In the genomic region with DNA sequence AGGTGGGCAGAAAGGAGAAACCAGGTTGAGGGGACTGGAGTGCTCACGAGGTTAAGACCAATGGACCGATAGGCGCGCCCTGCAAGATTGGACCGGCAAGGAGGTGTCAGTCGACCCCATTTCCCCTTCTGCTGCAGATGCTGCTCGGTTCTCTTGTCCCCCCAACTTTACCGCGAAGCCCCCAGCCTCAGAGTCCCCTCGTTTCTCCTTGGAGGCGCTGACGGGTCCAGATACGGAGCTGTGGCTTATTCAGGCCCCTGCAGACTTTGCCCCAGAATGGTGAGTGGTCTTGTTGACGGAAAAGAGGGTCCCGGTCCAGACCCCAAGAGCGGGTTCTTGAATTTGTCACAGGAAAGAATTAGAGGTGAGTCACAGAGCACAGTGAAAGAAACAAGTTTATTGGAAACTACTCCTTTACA, we compare ENCODE assay signal across 8 cellular contexts. TPM values are rescaled to one million over a fixed set of nuclear protein-coding genes. Genes with fewer than 3 reads are reported as not detected.
A peak's percentile ranks its signal among the peaks of the same experiment; 100 is the strongest.
DNase-seq lines count a peak whose midpoint lies in the region; ATAC-seq and TF ChIP-seq lines count a peak whose summit lies in the region.

No MANE protein-coding gene starts in this region.

- no peak for DNase-seq in T-helper 1 cell
- DNase-seq in WTC11 (ENCODE audit: low spot score): no peak
- DNase-seq in iPS DF 6.9 (ENCODE audit: low read depth, low spot score): no peak
- no peak for DNase-seq in activated CD4-positive, CD25-positive, alpha-beta regulatory T cell treated with anti-CD3 and anti-CD28 coated beads, Interleukin-2, amount 50 U/mL, for 72 hours

- peaks cover 6% of the 10 kb centered on the region for H3K36me3 ChIP-seq in iPS DF 6.9 (ENCODE audit: control insufficient read depth, insufficient read depth, low read length)

- H3K4me3 Mint-ChIP-seq in T-helper 1 cell treated with Interleukin-12 subunit alpha and Interleukin-12 subunit beta and Interleukin-4 antibody, amounts not matched to agents 30 μg/mL and 1 μg/mL, for 36 hours: peak overlapping the region; percentile 90
- H3K4me3 Mint-ChIP-seq in WTC11: peak overlapping the region; percentile 96
- H3K4me3 Mint-ChIP-seq in stimulated activated memory B cell treated with anti-CD40 and anti-IgM and Interleukin-4, amounts not matched to agents 10 μg/mL and 1 μg/mL and 100 μg/mL, for 72 hours: peak overlapping the region; percentile 88

- peaks cover 24% of the 10 kb centered on the region for H3K4me1 Mint-ChIP-seq in T-helper 1 cell treated with Interleukin-12 subunit alpha and Interleukin-12 subunit beta and Interleukin-4 antibody, amounts not matched to agents 30 μg/mL and 1 μg/mL, for 36 hours (ENCODE audit: low read depth)
- H3K4me1 Mint-ChIP-seq in WTC11: peaks cover 23% of the 10 kb centered on the region
- H3K4me1 Mint-ChIP-seq in stimulated activated memory B cell treated with anti-CD40 and anti-IgM and Interleukin-4, amounts not matched to agents 10 μg/mL and 1 μg/mL and 100 μg/mL, for 72 hours: peaks cover 58% of the 10 kb centered on the region

- no peaks in the 10 kb centered on the region for H3K27me3 ChIP-seq in iPS DF 6.9 (ENCODE audit: control insufficient read depth, insufficient read depth, low read length)

- no peak for TF ChIP-seq CTCF in WTC11 (IDR thresholded peaks at IDR 0.05)

- POLR2A ChIA-PET in WTC11 (lab: Charles Lee): no interaction called here

- peaks cover 23% of the 10 kb centered on the region for H3K27me3 Mint-ChIP-seq in T-helper 1 cell treated with Interleukin-12 subunit alpha and Interleukin-12 subunit beta and Interleukin-4 antibody, amounts not matched to agents 30 μg/mL and 1 μg/mL, for 36 hours (ENCODE audit: low read depth)
- H3K27me3 Mint-ChIP-seq in WTC11 (ENCODE audit: low read depth): peaks cover 7% of the 10 kb centered on the region; the same call in 1 of the 2 replicates
- H3K27me3 Mint-ChIP-seq in stimulated activated memory B cell treated with anti-CD40 and anti-IgM and Interleukin-4, amounts not matched to agents 10 μg/mL and 1 μg/mL and 100 μg/mL, for 72 hours: peaks cover 30% of the 10 kb centered on the region

- H3K27ac ChIP-seq in iPS DF 6.9 (ENCODE audit: low read length): no peak overlapping the region

- peak overlapping the region; percentile 96 for H3K27ac Mint-ChIP-seq in T-helper 1 cell treated with Interleukin-12 subunit alpha and Interleukin-12 subunit beta and Interleukin-4 antibody, amounts not matched to agents 30 μg/mL and 1 μg/mL, for 36 hours
- H3K27ac Mint-ChIP-seq in WTC11: 0 out of 2 replicates have a peak overlapping the region, but pooled peaks have one; percentile 99
- H3K27ac Mint-ChIP-seq in stimulated activated memory B cell treated with anti-CD40 and anti-IgM and Interleukin-4, amounts not matched to agents 10 μg/mL and 1 μg/mL and 100 μg/mL, for 72 hours: peak overlapping the region; percentile 88

- ATAC-seq in WTC11: no peak
- ATAC-seq in stimulated activated memory B cell treated with anti-CD40 and anti-IgM and Interleukin-4, amounts not matched to agents 10 μg/mL and 1 μg/mL and 100 μg/mL, for 72 hours: peak; percentile 2
- no peak for ATAC-seq in GM21515 (IDR thresholded peaks at IDR 0.05; ENCODE audit: unreplicated experiment)
- ATAC-seq in GM18861 (IDR thresholded peaks at IDR 0.05; ENCODE audit: unreplicated experiment): no peak

- WGBS in iPS DF 6.9 (ENCODE audit: insufficient coverage, insufficient read length): no CpG with 5 or more reads among the region's 16 CpGs

- CTCF ChIA-PET in WTC11 (lab: Charles Lee): interaction anchor here (0.6 to 1.6 kb wide), 4 partner anchors 21 to 85 kb away, joined by 3 to 5 read pairs (median 4); no protein-coding TSS in a partner anchor

- H3K36me3 Mint-ChIP-seq in T-helper 1 cell treated with Interleukin-12 subunit alpha and Interleukin-12 subunit beta and Interleukin-4 antibody, amounts not matched to agents 30 μg/mL and 1 μg/mL, for 36 hours (ENCODE audit: low read depth): peaks cover 8% of the 10 kb centered on the region
- peaks cover 20% of the 10 kb centered on the region for H3K36me3 Mint-ChIP-seq in WTC11
- H3K36me3 Mint-ChIP-seq in stimulated activated memory B cell treated with anti-CD40 and anti-IgM and Interleukin-4, amounts not matched to agents 10 μg/mL and 1 μg/mL and 100 μg/mL, for 72 hours: peaks cover 13% of the 10 kb centered on the region

- no peaks in the 10 kb centered on the region for H3K9me3 Mint-ChIP-seq in T-helper 1 cell treated with Interleukin-12 subunit alpha and Interleukin-12 subunit beta and Interleukin-4 antibody, amounts not matched to agents 30 μg/mL and 1 μg/mL, for 36 hours
- no peaks in the 10 kb centered on the region for H3K9me3 Mint-ChIP-seq in WTC11
- no peaks in the 10 kb centered on the region for H3K9me3 Mint-ChIP-seq in stimulated activated memory B cell treated with anti-CD40 and anti-IgM and Interleukin-4, amounts not matched to agents 10 μg/mL and 1 μg/mL and 100 μg/mL, for 72 hours

- H3K4me1 ChIP-seq in iPS DF 6.9 (ENCODE audit: control insufficient read depth, insufficient read depth, low read length): no peaks in the 10 kb centered on the region

- no peaks in the 10 kb centered on the region for H3K9me3 ChIP-seq in iPS DF 6.9 (ENCODE audit: control insufficient read depth, insufficient read depth, low read length)

- peak overlapping the region; percentile 93 for H3K4me3 ChIP-seq in iPS DF 6.9 (ENCODE audit: low read length)

TF ChIP-seq in WTC11, 78 proteins besides CTCF, POLR2A, EP300 and RAD21:
- 0 out of 2 replicates have a peak, but pooled peaks have one; percentile 11 for TF ChIP-seq ESRRA (CRISPR knock-in tag; IDR thresholded peaks at IDR 0.05; ENCODE audit: borderline replicate concordance)
- TF ChIP-seq, protein P1, sequence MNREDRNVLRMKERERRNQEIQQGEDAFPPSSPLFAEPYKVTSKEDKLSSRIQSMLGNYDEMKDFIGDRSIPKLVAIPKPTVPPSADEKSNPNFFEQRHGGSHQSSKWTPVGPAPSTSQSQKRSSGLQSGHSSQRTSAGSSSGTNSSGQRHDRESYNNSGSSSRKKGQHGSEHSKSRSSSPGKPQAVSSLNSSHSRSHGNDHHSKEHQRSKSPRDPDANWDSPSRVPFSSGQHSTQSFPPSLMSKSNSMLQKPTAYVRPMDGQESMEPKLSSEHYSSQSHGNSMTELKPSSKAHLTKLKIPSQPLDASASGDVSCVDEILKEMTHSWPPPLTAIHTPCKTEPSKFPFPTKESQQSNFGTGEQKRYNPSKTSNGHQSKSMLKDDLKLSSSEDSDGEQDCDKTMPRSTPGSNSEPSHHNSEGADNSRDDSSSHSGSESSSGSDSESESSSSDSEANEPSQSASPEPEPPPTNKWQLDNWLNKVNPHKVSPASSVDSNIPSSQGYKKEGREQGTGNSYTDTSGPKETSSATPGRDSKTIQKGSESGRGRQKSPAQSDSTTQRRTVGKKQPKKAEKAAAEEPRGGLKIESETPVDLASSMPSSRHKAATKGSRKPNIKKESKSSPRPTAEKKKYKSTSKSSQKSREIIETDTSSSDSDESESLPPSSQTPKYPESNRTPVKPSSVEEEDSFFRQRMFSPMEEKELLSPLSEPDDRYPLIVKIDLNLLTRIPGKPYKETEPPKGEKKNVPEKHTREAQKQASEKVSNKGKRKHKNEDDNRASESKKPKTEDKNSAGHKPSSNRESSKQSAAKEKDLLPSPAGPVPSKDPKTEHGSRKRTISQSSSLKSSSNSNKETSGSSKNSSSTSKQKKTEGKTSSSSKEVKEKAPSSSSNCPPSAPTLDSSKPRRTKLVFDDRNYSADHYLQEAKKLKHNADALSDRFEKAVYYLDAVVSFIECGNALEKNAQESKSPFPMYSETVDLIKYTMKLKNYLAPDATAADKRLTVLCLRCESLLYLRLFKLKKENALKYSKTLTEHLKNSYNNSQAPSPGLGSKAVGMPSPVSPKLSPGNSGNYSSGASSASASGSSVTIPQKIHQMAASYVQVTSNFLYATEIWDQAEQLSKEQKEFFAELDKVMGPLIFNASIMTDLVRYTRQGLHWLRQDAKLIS (CRISPR knock-in tag; IDR thresholded peaks at IDR 0.05; ENCODE audit: borderline replicate concordance): no peak
- TF ChIP-seq, protein P2, sequence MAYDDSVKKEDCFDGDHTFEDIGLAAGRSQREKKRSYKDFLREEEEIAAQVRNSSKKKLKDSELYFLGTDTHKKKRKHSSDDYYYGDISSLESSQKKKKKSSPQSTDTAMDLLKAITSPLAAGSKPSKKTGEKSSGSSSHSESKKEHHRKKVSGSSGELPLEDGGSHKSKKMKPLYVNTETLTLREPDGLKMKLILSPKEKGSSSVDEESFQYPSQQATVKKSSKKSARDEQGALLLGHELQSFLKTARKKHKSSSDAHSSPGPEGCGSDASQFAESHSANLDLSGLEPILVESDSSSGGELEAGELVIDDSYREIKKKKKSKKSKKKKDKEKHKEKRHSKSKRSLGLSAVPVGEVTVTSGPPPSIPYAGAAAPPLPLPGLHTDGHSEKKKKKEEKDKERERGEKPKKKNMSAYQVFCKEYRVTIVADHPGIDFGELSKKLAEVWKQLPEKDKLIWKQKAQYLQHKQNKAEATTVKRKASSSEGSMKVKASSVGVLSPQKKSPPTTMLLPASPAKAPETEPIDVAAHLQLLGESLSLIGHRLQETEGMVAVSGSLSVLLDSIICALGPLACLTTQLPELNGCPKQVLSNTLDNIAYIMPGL (CRISPR knock-in tag; IDR thresholded peaks at IDR 0.05): peak; percentile 20; the same call in 1 of the 2 replicates

RNA-seq across cellular contexts. Expression of a gene that starts 0.5 kb away (rescaled TPM):
- 33.5 to 38.1 TPM (median 34.8 TPM) in 3 replicates for total RNA-seq in WTC11 (2021)

RNA-seq across cellular contexts. Expression of a gene that starts 2.1 kb away (rescaled TPM):
- 27.5 to 38.1 TPM (median 35.2 TPM) in 3 replicates for total RNA-seq in WTC11 (2021)

RNA-seq across cellular contexts. Expression of a gene that starts 16.8 kb away (rescaled TPM):
- 43.7 to 60.6 TPM (median 60.1 TPM) in 3 replicates for total RNA-seq in WTC11 (2021)

RNA-seq across cellular contexts. Expression of a gene that starts 36.6 kb away (rescaled TPM):
- 102 to 113 TPM (median 109 TPM) in 3 replicates for total RNA-seq in WTC11 (2021)
